ENCODE assay signal across 8 cellular contexts in genomic region chr18:9017170-9017899, GRCh38.
DNase-seq lines count a peak whose midpoint lies in the region; ATAC-seq and TF ChIP-seq lines count a peak whose summit lies in the region.

No MANE protein-coding gene starts in this region.

- H3K79me2 ChIP-seq in DOHH2 (ENCODE audit: control insufficient read depth, low read length): no peaks in the 10 kb centered on the region
- no peaks in the 10 kb centered on the region for H3K79me2 ChIP-seq in KMS-11 (ENCODE audit: insufficient read depth, low read depth)

- H3K9me2 ChIP-seq in DOHH2 (replicated peaks; ENCODE audit: control insufficient read depth, low read length): no peaks in the 10 kb centered on the region

- H3K9me3 ChIP-seq in DOHH2 (ENCODE audit: control insufficient read depth, insufficient read depth, low read length): no peaks in the 10 kb centered on the region

- H3K4me1 Mint-ChIP-seq in dendritic cell treated with granulocyte-macrophage colony-stimulating factor and Interleukin-4, amounts not matched to agents 40 ng/mL and 50 ng/mL, for 4 days (ENCODE audit: low read depth): peaks cover 33% of the 10 kb centered on the region

- peak overlapping the region; percentile 68 for H3K4me3 ChIP-seq in DOHH2 (ENCODE audit: low read length)
- peak overlapping the region; percentile 32 for H3K4me3 ChIP-seq in KMS-11 (IDR thresholded peaks at IDR 0.05; ENCODE audit: insufficient read depth, low read depth, low read length)

- peak overlapping the region; percentile 86 for H2AFZ ChIP-seq in KMS-11 (ENCODE audit: low read depth)

- intact Hi-C loops in dendritic cell treated with granulocyte-macrophage colony-stimulating factor and Interleukin-4, amounts not matched to agents 40 ng/mL and 50 ng/mL, for 4 days (cut with micrococcal nuclease): no loop called here

- peak overlapping the region; percentile 88 for H3K27ac Mint-ChIP-seq in dendritic cell treated with granulocyte-macrophage colony-stimulating factor and Interleukin-4, amounts not matched to agents 40 ng/mL and 50 ng/mL, for 4 days

- TF ChIP-seq CTCF in DOHH2 (IDR thresholded peaks at IDR 0.05; ENCODE audit: low read depth, low read length, poor library complexity, severe bottlenecking) (no peak), KMS-11 (conservative IDR thresholded peaks at IDR 0.05; ENCODE audit: low read depth, low read length) (no peak)

- 0 out of 2 replicates have a peak overlapping the region, but pooled peaks have one; percentile 11 for H3K27ac ChIP-seq in DOHH2 (ENCODE audit: low read depth, low read length)
- peak overlapping the region; percentile 98 for H3K27ac ChIP-seq in KMS-11

- H3K36me3 ChIP-seq in DOHH2 (ENCODE audit: control insufficient read depth, low read length): no peaks in the 10 kb centered on the region
- H3K36me3 ChIP-seq in KMS-11 (ENCODE audit: insufficient read depth): no peaks in the 10 kb centered on the region

- H3K4me3 Mint-ChIP-seq in dendritic cell treated with granulocyte-macrophage colony-stimulating factor and Interleukin-4, amounts not matched to agents 40 ng/mL and 50 ng/mL, for 4 days: peak overlapping the region; percentile 64

- H4K20me1 ChIP-seq in DOHH2 (ENCODE audit: control insufficient read depth, insufficient read depth, low read depth, low read length) (no peaks in the 10 kb centered on the region), KMS-11 (ENCODE audit: insufficient read depth) (no peaks in the 10 kb centered on the region)

- ATAC-seq in GM21786 (IDR thresholded peaks at IDR 0.05; ENCODE audit: unreplicated experiment): peak; percentile 82

- no peaks in the 10 kb centered on the region for H3K9me3 Mint-ChIP-seq in dendritic cell treated with granulocyte-macrophage colony-stimulating factor and Interleukin-4, amounts not matched to agents 40 ng/mL and 50 ng/mL, for 4 days

- peak overlapping the region; percentile 94 for H3K9ac ChIP-seq in KMS-11

- H3F3A ChIP-seq in DOHH2 (ENCODE audit: control insufficient read depth, insufficient read depth): no peaks in the 10 kb centered on the region

- H3K4me2 ChIP-seq in DOHH2 (ENCODE audit: low read length) (peak overlapping the region; percentile 92), KMS-11 (peak overlapping the region; percentile 63)

- H3K4me1 ChIP-seq in DOHH2 (ENCODE audit: control insufficient read depth, low read length): peaks cover 26% of the 10 kb centered on the region
- peaks cover 39% of the 10 kb centered on the region for H3K4me1 ChIP-seq in KMS-11 (ENCODE audit: low read depth, poor library complexity, severe bottlenecking)

- H3K27me3 ChIP-seq in DOHH2 (ENCODE audit: control insufficient read depth, low read length): no peaks in the 10 kb centered on the region
- H3K27me3 ChIP-seq in KMS-11 (ENCODE audit: insufficient read depth, low read depth): no peaks in the 10 kb centered on the region

- no peaks in the 10 kb centered on the region for H3K27me3 Mint-ChIP-seq in dendritic cell treated with granulocyte-macrophage colony-stimulating factor and Interleukin-4, amounts not matched to agents 40 ng/mL and 50 ng/mL, for 4 days

- H3K36me3 Mint-ChIP-seq in dendritic cell treated with granulocyte-macrophage colony-stimulating factor and Interleukin-4, amounts not matched to agents 40 ng/mL and 50 ng/mL, for 4 days (ENCODE audit: low read depth): no peaks in the 10 kb centered on the region

- peak; percentile 48 to 70 for DNase-seq in activated CD4-positive, alpha-beta T cell treated with anti-CD3 and anti-CD28 coated beads, Interleukin-2, amount 50 U/mL, for 24 hours (ENCODE audit: low read depth in 1 of 2, low spot score in 1 of 2)
- DNase-seq in lung microvascular endothelial cell (ENCODE audit: low read depth in 2 of 2) (peak; percentile 52 to 94), NCI-H345 (lab: John Stamatoyannopoulos, UW) (no peak)
- DNase-seq in stimulated activated CD8-positive, alpha-beta memory T cell treated with anti-CD3 and anti-CD28 coated beads, Interleukin-12 subunit alpha, Interleukin-12 subunit beta, amount 100 ng/mL, for 4 hours (ENCODE audit: low read depth): peak; percentile 50
